In genomic region chr17:44661835-44662234, GRCh38 we compare ENCODE assay signal across 8 cellular contexts. TPM values are rescaled to one million over a fixed set of nuclear protein-coding genes. Genes with fewer than 3 reads are reported as not detected.
"Had no signal": no experiment of that assay in that cellular context is flagged by ENCODE, and none has a peak within 500 bp of the region (broad histone marks: within the 10 kb centered on the region; RNA-seq: fewer than 3 reads in every experiment).

No MANE protein-coding gene starts in this region.

- DNase-seq: GDM1, GF-D8 had no signal

- FAIRE-seq: GM12878, GM12891, GM12892, GM18507, GM19239 had no signal

- ATAC-seq: GM12878 had no signal

- H3K4me3 ChIP-seq: GM12878 had no signal

RNA-seq across cellular contexts. Expression of gene MEIOC, which starts 5.6 kb away (rescaled TPM):
- total RNA-seq: G401 had no signal
